Comparison of ENCODE assay signal across 1 cellular context in the genomic region with DNA sequence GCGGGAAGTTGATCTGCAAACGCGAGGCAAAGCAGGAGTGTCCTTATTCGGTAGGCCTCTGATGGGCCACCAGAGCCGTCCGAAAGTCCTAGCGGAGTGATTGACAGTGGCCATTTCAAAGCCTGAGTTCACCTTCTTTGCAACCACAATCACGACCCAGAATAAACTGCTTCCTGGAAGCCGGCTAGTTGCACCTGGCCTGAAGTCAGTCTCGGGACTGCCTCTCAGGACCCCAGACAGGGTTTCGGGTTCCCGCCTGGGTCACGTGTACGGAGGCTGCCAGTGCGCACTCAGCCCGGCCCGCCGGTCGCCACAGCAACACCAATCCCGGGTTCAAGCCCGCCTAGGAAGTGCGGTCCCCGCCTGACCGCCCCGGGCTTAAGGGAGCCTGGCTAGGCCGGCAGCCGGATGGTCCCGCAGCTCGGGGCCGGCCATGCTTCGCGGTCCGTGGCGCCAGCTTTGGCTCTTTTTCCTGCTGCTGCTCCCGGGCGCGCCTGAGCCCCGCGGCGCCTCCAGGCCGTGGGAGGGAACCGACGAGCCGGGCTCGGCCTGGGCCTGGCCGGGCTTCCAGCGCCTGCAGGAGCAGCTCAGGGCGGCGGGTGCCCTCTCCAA.
TF ChIP-seq lines count a peak whose summit lies in the region.

A gene with protein sequence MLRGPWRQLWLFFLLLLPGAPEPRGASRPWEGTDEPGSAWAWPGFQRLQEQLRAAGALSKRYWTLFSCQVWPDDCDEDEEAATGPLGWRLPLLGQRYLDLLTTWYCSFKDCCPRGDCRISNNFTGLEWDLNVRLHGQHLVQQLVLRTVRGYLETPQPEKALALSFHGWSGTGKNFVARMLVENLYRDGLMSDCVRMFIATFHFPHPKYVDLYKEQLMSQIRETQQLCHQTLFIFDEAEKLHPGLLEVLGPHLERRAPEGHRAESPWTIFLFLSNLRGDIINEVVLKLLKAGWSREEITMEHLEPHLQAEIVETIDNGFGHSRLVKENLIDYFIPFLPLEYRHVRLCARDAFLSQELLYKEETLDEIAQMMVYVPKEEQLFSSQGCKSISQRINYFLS (plus strand): TSS at position 375 of the 612 bp plus-strand sequence. CDS start 59 bp downstream, at position 434.

TF ChIP-seq in HepG2, 621 proteins besides CTCF, POLR2A, EP300 and RAD21 (continued from another document and continues in another):
- TF ChIP-seq ZNF644 (CRISPR knock-in tag; IDR thresholded peaks at IDR 0.05; ENCODE audit: low read depth) (no peak), SRF (IDR thresholded peaks at IDR 0.05; ENCODE audit: low read depth, low read length) (peak; percentile 38; the same call in 1 of the 2 replicates), ZNF367 (CRISPR knock-in tag; IDR thresholded peaks at IDR 0.05; ENCODE audit: borderline replicate concordance) (no peak; the same call in 1 of the 2 replicates), ZNF883 (CRISPR knock-in tag; IDR thresholded peaks at IDR 0.05; ENCODE audit: not compliant biosample characterization) (no peak), ARNT (IDR thresholded peaks at IDR 0.05) (no peak), ZKSCAN8 (CRISPR knock-in tag; IDR thresholded peaks at IDR 0.05; ENCODE audit: borderline replicate concordance) (0 out of 2 replicates have a peak, but pooled peaks have one; percentile 28), NFATC3 (CRISPR knock-in tag; IDR thresholded peaks at IDR 0.05) (no peak), ZNF335 (CRISPR knock-in tag; IDR thresholded peaks at IDR 0.05) (peak; percentile 72; the same call in 1 of the 2 replicates), POLR2G (IDR thresholded peaks at IDR 0.05; ENCODE audit: low read depth, low read length) (peak; percentile 81), TBX3 (IDR thresholded peaks at IDR 0.05; ENCODE audit: borderline replicate concordance) (no peak), ZNF788 (CRISPR knock-in tag; IDR thresholded peaks at IDR 0.05; ENCODE audit: borderline replicate concordance) (peak; percentile 22; the same call in 1 of the 2 replicates), IRF2 (CRISPR knock-in tag; IDR thresholded peaks at IDR 0.05) (peak; percentile 65; the same call in 1 of the 2 replicates), ZNF383 (CRISPR knock-in tag; IDR thresholded peaks at IDR 0.05; ENCODE audit: borderline replicate concordance) (no peak), ZSCAN21 (CRISPR knock-in tag; IDR thresholded peaks at IDR 0.05; ENCODE audit: borderline replicate concordance) (no peak; the same call in 1 of the 2 replicates), ZNF331 (CRISPR knock-in tag; IDR thresholded peaks at IDR 0.05) (no peak; the same call in 1 of the 2 replicates), ZNF441 (CRISPR knock-in tag; IDR thresholded peaks at IDR 0.05; ENCODE audit: borderline replicate concordance) (no peak), ZNF274 (CRISPR knock-in tag; IDR thresholded peaks at IDR 0.05) (peak; percentile 21), RFX5 (IDR thresholded peaks at IDR 0.05; ENCODE audit: low read depth, low read length) (no peak), CCAR2 (optimal IDR thresholded peaks at IDR 0.05; ENCODE audit: low read depth, low read length) (no peak), KDM5A (IDR thresholded peaks at IDR 0.05; ENCODE audit: borderline replicate concordance, low read length) (0 out of 2 replicates have a peak, but pooled peaks have one; percentile 34), ZNF101 (CRISPR knock-in tag; IDR thresholded peaks at IDR 0.05; ENCODE audit: borderline replicate concordance, low read depth) (no peak), ZFP62 (CRISPR knock-in tag; IDR thresholded peaks at IDR 0.05) (no peak), ZNF562 (CRISPR knock-in tag; IDR thresholded peaks at IDR 0.05; ENCODE audit: borderline replicate concordance) (no peak), YY1 (IDR thresholded peaks at IDR 0.05; ENCODE audit: insufficient read depth, insufficient replicate concordance, low read depth, low read length) (peak; percentile 27), NFYC (CRISPR knock-in tag; IDR thresholded peaks at IDR 0.05) (peak; percentile 83), ZC3H4 (CRISPR knock-in tag; IDR thresholded peaks at IDR 0.05; ENCODE audit: borderline replicate concordance) (no peak), IRX3 (CRISPR knock-in tag; IDR thresholded peaks at IDR 0.05; ENCODE audit: borderline replicate concordance, low read depth) (no peak; the same call in 1 of the 2 replicates), BRCA1 (CRISPR knock-in tag; IDR thresholded peaks at IDR 0.05) (peak; percentile 72; the same call in 1 of the 2 replicates), NFE2 (CRISPR knock-in tag; IDR thresholded peaks at IDR 0.05) (no peak), WIZ (CRISPR knock-in tag; IDR thresholded peaks at IDR 0.05) (no peak), KLF13 (CRISPR knock-in tag; IDR thresholded peaks at IDR 0.05) (no peak), SP5 (CRISPR knock-in tag; IDR thresholded peaks at IDR 0.05; ENCODE audit: borderline replicate concordance, low read depth) (no peak)
- TF ChIP-seq, protein P1, sequence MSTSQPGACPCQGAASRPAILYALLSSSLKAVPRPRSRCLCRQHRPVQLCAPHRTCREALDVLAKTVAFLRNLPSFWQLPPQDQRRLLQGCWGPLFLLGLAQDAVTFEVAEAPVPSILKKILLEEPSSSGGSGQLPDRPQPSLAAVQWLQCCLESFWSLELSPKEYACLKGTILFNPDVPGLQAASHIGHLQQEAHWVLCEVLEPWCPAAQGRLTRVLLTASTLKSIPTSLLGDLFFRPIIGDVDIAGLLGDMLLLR (CRISPR knock-in tag; IDR thresholded peaks at IDR 0.05), result peak; percentile 69; the same call in 1 of the 2 replicates
- TF ChIP-seq, protein P2, sequence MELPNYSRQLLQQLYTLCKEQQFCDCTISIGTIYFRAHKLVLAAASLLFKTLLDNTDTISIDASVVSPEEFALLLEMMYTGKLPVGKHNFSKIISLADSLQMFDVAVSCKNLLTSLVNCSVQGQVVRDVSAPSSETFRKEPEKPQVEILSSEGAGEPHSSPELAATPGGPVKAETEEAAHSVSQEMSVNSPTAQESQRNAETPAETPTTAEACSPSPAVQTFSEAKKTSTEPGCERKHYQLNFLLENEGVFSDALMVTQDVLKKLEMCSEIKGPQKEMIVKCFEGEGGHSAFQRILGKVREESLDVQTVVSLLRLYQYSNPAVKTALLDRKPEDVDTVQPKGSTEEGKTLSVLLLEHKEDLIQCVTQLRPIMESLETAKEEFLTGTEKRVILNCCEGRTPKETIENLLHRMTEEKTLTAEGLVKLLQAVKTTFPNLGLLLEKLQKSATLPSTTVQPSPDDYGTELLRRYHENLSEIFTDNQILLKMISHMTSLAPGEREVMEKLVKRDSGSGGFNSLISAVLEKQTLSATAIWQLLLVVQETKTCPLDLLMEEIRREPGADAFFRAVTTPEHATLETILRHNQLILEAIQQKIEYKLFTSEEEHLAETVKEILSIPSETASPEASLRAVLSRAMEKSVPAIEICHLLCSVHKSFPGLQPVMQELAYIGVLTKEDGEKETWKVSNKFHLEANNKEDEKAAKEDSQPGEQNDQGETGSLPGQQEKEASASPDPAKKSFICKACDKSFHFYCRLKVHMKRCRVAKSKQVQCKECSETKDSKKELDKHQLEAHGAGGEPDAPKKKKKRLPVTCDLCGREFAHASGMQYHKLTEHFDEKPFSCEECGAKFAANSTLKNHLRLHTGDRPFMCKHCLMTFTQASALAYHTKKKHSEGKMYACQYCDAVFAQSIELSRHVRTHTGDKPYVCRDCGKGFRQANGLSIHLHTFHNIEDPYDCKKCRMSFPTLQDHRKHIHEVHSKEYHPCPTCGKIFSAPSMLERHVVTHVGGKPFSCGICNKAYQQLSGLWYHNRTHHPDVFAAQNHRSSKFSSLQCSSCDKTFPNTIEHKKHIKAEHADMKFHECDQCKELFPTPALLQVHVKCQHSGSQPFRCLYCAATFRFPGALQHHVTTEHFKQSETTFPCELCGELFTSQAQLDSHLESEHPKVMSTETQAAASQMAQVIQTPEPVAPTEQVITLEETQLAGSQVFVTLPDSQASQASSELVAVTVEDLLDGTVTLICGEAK (IDR thresholded peaks at IDR 0.05), result no peak
- TF ChIP-seq, protein P2 (CRISPR knock-in tag; IDR thresholded peaks at IDR 0.05), result peak; percentile 45; the same call in 1 of the 2 replicates
- TF ChIP-seq, protein P3, sequence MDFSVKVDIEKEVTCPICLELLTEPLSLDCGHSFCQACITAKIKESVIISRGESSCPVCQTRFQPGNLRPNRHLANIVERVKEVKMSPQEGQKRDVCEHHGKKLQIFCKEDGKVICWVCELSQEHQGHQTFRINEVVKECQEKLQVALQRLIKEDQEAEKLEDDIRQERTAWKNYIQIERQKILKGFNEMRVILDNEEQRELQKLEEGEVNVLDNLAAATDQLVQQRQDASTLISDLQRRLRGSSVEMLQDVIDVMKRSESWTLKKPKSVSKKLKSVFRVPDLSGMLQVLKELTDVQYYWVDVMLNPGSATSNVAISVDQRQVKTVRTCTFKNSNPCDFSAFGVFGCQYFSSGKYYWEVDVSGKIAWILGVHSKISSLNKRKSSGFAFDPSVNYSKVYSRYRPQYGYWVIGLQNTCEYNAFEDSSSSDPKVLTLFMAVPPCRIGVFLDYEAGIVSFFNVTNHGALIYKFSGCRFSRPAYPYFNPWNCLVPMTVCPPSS (IDR thresholded peaks at IDR 0.05), result no peak
- TF ChIP-seq, protein P4, sequence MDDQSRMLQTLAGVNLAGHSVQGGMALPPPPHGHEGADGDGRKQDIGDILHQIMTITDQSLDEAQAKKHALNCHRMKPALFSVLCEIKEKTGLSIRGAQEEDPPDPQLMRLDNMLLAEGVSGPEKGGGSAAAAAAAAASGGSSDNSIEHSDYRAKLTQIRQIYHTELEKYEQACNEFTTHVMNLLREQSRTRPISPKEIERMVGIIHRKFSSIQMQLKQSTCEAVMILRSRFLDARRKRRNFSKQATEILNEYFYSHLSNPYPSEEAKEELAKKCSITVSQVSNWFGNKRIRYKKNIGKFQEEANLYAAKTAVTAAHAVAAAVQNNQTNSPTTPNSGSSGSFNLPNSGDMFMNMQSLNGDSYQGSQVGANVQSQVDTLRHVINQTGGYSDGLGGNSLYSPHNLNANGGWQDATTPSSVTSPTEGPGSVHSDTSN (CRISPR knock-in tag; IDR thresholded peaks at IDR 0.05; ENCODE audit: borderline replicate concordance), result peak; percentile 81; the same call in 1 of the 2 replicates
- TF ChIP-seq, protein P5, sequence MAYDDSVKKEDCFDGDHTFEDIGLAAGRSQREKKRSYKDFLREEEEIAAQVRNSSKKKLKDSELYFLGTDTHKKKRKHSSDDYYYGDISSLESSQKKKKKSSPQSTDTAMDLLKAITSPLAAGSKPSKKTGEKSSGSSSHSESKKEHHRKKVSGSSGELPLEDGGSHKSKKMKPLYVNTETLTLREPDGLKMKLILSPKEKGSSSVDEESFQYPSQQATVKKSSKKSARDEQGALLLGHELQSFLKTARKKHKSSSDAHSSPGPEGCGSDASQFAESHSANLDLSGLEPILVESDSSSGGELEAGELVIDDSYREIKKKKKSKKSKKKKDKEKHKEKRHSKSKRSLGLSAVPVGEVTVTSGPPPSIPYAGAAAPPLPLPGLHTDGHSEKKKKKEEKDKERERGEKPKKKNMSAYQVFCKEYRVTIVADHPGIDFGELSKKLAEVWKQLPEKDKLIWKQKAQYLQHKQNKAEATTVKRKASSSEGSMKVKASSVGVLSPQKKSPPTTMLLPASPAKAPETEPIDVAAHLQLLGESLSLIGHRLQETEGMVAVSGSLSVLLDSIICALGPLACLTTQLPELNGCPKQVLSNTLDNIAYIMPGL (CRISPR knock-in tag; IDR thresholded peaks at IDR 0.05; ENCODE audit: borderline replicate concordance in 1 of 2, low read depth in 1 of 2), result peak in 1 of 2 experiments; percentile 60; a peak in 1 of 4 replicates
- TF ChIP-seq, protein P6, sequence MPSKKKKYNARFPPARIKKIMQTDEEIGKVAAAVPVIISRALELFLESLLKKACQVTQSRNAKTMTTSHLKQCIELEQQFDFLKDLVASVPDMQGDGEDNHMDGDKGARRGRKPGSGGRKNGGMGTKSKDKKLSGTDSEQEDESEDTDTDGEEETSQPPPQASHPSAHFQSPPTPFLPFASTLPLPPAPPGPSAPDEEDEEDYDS (CRISPR knock-in tag; IDR thresholded peaks at IDR 0.05), result peak; percentile 81
- TF ChIP-seq, protein P7, sequence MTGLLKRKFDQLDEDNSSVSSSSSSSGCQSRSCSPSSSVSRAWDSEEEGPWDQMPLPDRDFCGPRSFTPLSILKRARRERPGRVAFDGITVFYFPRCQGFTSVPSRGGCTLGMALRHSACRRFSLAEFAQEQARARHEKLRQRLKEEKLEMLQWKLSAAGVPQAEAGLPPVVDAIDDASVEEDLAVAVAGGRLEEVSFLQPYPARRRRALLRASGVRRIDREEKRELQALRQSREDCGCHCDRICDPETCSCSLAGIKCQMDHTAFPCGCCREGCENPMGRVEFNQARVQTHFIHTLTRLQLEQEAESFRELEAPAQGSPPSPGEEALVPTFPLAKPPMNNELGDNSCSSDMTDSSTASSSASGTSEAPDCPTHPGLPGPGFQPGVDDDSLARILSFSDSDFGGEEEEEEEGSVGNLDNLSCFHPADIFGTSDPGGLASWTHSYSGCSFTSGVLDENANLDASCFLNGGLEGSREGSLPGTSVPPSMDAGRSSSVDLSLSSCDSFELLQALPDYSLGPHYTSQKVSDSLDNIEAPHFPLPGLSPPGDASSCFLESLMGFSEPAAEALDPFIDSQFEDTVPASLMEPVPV (CRISPR knock-in tag; IDR thresholded peaks at IDR 0.05), result peak; percentile 55; the same call in 1 of the 2 replicates
